Comparison of ENCODE assay signal across 22 cellular contexts in genomic region chr5:146799235-146800015, GRCh38.
"Had no signal": no experiment of that assay in that cellular context is flagged by ENCODE, and none has a peak within 500 bp of the region (broad histone marks: within the 10 kb centered on the region; RNA-seq: fewer than 3 reads in every experiment).

No MANE protein-coding gene starts in this region.

- H3K36me3 Mint-ChIP-seq: activated CD4-positive, alpha-beta memory T cell treated with anti-CD3 and anti-CD28 coated beads for 36 hours; activated naive CD4-positive, alpha-beta T cell treated with anti-CD3 and anti-CD28 coated beads, Interleukin-2, amount 50 U/mL, for 24 hours had no signal

- DNase-seq: activated CD4-positive, alpha-beta memory T cell treated with anti-CD3 and anti-CD28 coated beads for 36 hours; activated CD4-positive, alpha-beta T cell treated with anti-CD3 and anti-CD28 coated beads for 36 hours; activated CD8-positive, alpha-beta memory T cell treated with anti-CD3 and anti-CD28 coated beads, Interleukin-2, amount 10 ng/mL, durations not matched to agents 7 days and 5 days; activated T-cell treated with anti-CD3 and anti-CD28 coated beads, Interleukin-2, amount 50 U/mL, for 1 hour; adrenal gland; body of pancreas; cerebellar nuclear complex; effector CD8-positive, alpha-beta T cell; foreskin keratinocyte; glutamatergic neuron; hypothalamus; left ventricle myocardium inferior; stimulated activated CD4-positive, alpha-beta T cell treated with anti-CD3 and anti-CD28 coated beads, Interleukin-4, amount 100 ng/mL, for 4 hours; stimulated activated CD8-positive, alpha-beta memory T cell treated with anti-CD3 and anti-CD28 coated beads, Interleukin-4, amount 100 ng/mL, for 48 hours; stimulated activated naive CD8-positive, alpha-beta T cell treated with anti-CD3 and anti-CD28 coated beads, Interleukin-15, Interleukin-2, amounts not matched to agents 100 U/mL and 50 U/mL, for 24 hours; T-helper 1 cell; T1000; trophoblast cell; WERI-Rb-1 had no signal

- H3K9me3 Mint-ChIP-seq: activated CD4-positive, alpha-beta memory T cell treated with anti-CD3 and anti-CD28 coated beads for 36 hours; activated naive CD4-positive, alpha-beta T cell treated with anti-CD3 and anti-CD28 coated beads, Interleukin-2, amount 50 U/mL, for 24 hours; nephron had no signal

- H3K27me3 Mint-ChIP-seq: activated CD4-positive, alpha-beta memory T cell treated with anti-CD3 and anti-CD28 coated beads for 36 hours; activated CD4-positive, alpha-beta T cell treated with anti-CD3 and anti-CD28 coated beads for 36 hours; activated CD8-positive, alpha-beta memory T cell treated with anti-CD3 and anti-CD28 coated beads, Interleukin-2, amount 10 ng/mL, durations not matched to agents 7 days and 5 days; activated naive CD4-positive, alpha-beta T cell treated with anti-CD3 and anti-CD28 coated beads, Interleukin-2, amount 50 U/mL, for 24 hours had no signal

- H3K4me3 Mint-ChIP-seq: activated CD4-positive, alpha-beta memory T cell treated with anti-CD3 and anti-CD28 coated beads for 36 hours; activated CD4-positive, alpha-beta T cell treated with anti-CD3 and anti-CD28 coated beads for 36 hours; activated CD8-positive, alpha-beta memory T cell treated with anti-CD3 and anti-CD28 coated beads, Interleukin-2, amount 10 ng/mL, durations not matched to agents 7 days and 5 days; activated naive CD4-positive, alpha-beta T cell treated with anti-CD3 and anti-CD28 coated beads, Interleukin-2, amount 50 U/mL, for 24 hours; nephron had no signal

- H3K27ac Mint-ChIP-seq: activated CD4-positive, alpha-beta memory T cell treated with anti-CD3 and anti-CD28 coated beads for 36 hours; activated CD4-positive, alpha-beta T cell treated with anti-CD3 and anti-CD28 coated beads for 36 hours; activated CD8-positive, alpha-beta memory T cell treated with anti-CD3 and anti-CD28 coated beads, Interleukin-2, amount 10 ng/mL, durations not matched to agents 7 days and 5 days; activated naive CD4-positive, alpha-beta T cell treated with anti-CD3 and anti-CD28 coated beads, Interleukin-2, amount 50 U/mL, for 24 hours; nephron; progenitor cell of endocrine pancreas had no signal
